In the genomic region with DNA sequence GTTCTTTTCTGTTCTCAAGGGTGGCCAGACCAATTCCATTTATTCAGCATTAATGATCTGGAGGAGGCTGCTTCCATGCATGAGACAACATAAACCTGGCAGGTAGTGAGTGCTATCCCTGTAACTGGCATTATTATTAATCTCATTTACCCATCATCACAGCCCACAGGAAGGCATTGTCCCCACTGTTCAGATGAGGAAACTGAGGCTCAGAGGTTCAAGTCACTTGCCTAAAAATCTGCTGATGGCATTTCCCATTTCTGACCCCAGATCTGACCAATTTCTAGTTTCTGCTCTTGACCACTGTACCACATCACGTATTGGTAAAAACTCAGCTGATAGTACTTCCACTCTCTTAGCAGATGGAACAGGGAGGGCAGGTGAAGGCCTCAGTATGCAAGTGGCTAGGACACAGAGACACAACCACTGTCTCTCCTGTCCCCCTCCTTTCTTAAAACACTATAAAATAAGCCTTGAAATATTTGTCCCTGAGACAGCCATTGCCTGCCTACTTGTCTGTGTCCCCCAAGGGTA, we compare ENCODE assay signal across 9 cellular contexts. TPM values are rescaled to one million over a fixed set of nuclear protein-coding genes. Genes with fewer than 3 reads are reported as not detected.
DNase-seq lines count a peak whose midpoint lies in the region; TF ChIP-seq lines count a peak whose summit lies in the region.
"Had no signal": no experiment of that assay in that cellular context is flagged by ENCODE, and none has a peak within 500 bp of the region (broad histone marks: within the 10 kb centered on the region; RNA-seq: fewer than 3 reads in every experiment).

No MANE protein-coding gene starts in this region.

- H3K27me3 Mint-ChIP-seq in nephron (ENCODE audit: low read depth) (no peaks in the 10 kb centered on the region), progenitor cell of endocrine pancreas (no peaks in the 10 kb centered on the region)

- H3K9me2 ChIP-seq in Loucy (replicated peaks; ENCODE audit: low read depth, low read length), result no peaks in the 10 kb centered on the region

- H3K4me3 ChIP-seq in BLaER1 treated with 17β-estradiol and CSF1 and Interleukin-3, amounts not matched to agents 10 nM and 100 nM, result peak overlapping the region; percentile 42 to 66 (median 56)
- H3K4me3 ChIP-seq in Loucy (ENCODE audit: low read length, poor library complexity, severe bottlenecking) (peak overlapping the region; percentile 78), colonic mucosa (peak overlapping the region; percentile 52)

- peak overlapping the region; percentile 74 to 88 (median 81); a peak in 21 of 22 replicates for H3K9ac ChIP-seq in BLaER1 treated with 17β-estradiol and CSF1 and Interleukin-3, amounts not matched to agents 10 nM and 100 nM
- H3K9ac ChIP-seq in Loucy (ENCODE audit: low read depth, low read length, poor library complexity, severe bottlenecking) (peak overlapping the region; percentile 63), colonic mucosa (ENCODE audit: low read depth in 2 of 2, low read length in 2 of 2) (peak overlapping the region in 1 of 2 donors; percentile 96)

- peak overlapping the region; percentile 83 for H2AFZ ChIP-seq in Loucy (ENCODE audit: low read length)

- peak overlapping the region in 1 of 3 experiments; percentile 65 for H3K4me3 Mint-ChIP-seq in nephron
- H3K4me3 Mint-ChIP-seq in progenitor cell of endocrine pancreas (ENCODE audit: low read depth), result no peak overlapping the region

- H3K79me2 ChIP-seq in Loucy (ENCODE audit: insufficient read depth, low read length), result no peaks in the 10 kb centered on the region

- H3K4me2 ChIP-seq in BLaER1 treated with 17β-estradiol and CSF1 and Interleukin-3, amounts not matched to agents 10 nM and 100 nM, result peak overlapping the region; percentile 82 to 95 (median 89)
- H3K4me2 ChIP-seq in Loucy (ENCODE audit: low read depth, low read length, poor library complexity, severe bottlenecking), result peak overlapping the region; percentile 80

- H3K4me1 ChIP-seq in BLaER1 treated with 17β-estradiol and CSF1 and Interleukin-3, amounts not matched to agents 10 nM and 100 nM, result peaks cover 82 to 100% (median 93%) of the 10 kb centered on the region in 10 experiments
- H3K4me1 ChIP-seq in Loucy (ENCODE audit: insufficient read depth, low read length, poor library complexity, severe bottlenecking) (peaks cover 58% of the 10 kb centered on the region), colonic mucosa (peaks cover 9% of the 10 kb centered on the region)

- H3K36me3 ChIP-seq in BLaER1 treated with 17β-estradiol and CSF1 and Interleukin-3, amounts not matched to agents 10 nM and 100 nM, result 0 out of 22 replicates have a peak, but pooled peaks cover 0 to 11% (median 0%) of the 10 kb centered on the region in 11 experiments
- H3K36me3 ChIP-seq in Loucy (ENCODE audit: insufficient read depth, low read length), result no peaks in the 10 kb centered on the region
- no peaks in the 10 kb centered on the region for H3K36me3 ChIP-seq in colonic mucosa

- TF ChIP-seq CTCF in Loucy (conservative IDR thresholded peaks at IDR 0.05; ENCODE audit: low read length), result no peak
- TF ChIP-seq CTCF in colonic mucosa (IDR thresholded peaks at IDR 0.05), result no peak
- no peak for TF ChIP-seq CTCF in nephron (IDR thresholded peaks at IDR 0.05; ENCODE audit: unreplicated experiment in 3 of 3)
- no peak for TF ChIP-seq CTCF in progenitor cell of endocrine pancreas (IDR thresholded peaks at IDR 0.05; ENCODE audit: unreplicated experiment)

- H3K9me3 ChIP-seq in BLaER1 treated with 17β-estradiol and CSF1 and Interleukin-3, amounts not matched to agents 10 nM and 100 nM (replicated peaks in 1 of 11), result no peaks in the 10 kb centered on the region
- H3K9me3 ChIP-seq in Loucy (ENCODE audit: insufficient read depth, low read depth, low read length) (no peaks in the 10 kb centered on the region), colonic mucosa (no peaks in the 10 kb centered on the region)

- H3K4me1 Mint-ChIP-seq in nephron (peaks cover 20% of the 10 kb centered on the region), progenitor cell of endocrine pancreas (ENCODE audit: low read depth) (peaks cover 2% of the 10 kb centered on the region)

- peak overlapping the region; percentile 56 to 99 (median 93) for H3K27ac ChIP-seq in BLaER1 treated with 17β-estradiol and CSF1 and Interleukin-3, amounts not matched to agents 10 nM and 100 nM
- H3K27ac ChIP-seq in colonic mucosa, result peak overlapping the region; percentile 91

- intact Hi-C loops in colonic mucosa (cut with DNase I), result no loop called here

- peak overlapping the region in 2 of 3 experiments; percentile 80 to 86 for H3K27ac Mint-ChIP-seq in nephron
- H3K27ac Mint-ChIP-seq in progenitor cell of endocrine pancreas, result no peak overlapping the region

- no peaks in the 10 kb centered on the region for H4K20me1 ChIP-seq in BLaER1 treated with 17β-estradiol and CSF1 and Interleukin-3, amounts not matched to agents 10 nM and 100 nM
- no peaks in the 10 kb centered on the region for H4K20me1 ChIP-seq in Loucy (ENCODE audit: insufficient read depth, low read length, poor library complexity, severe bottlenecking)

- H3K9me3 Mint-ChIP-seq in nephron, result no peaks in the 10 kb centered on the region
- no peaks in the 10 kb centered on the region for H3K9me3 Mint-ChIP-seq in progenitor cell of endocrine pancreas (ENCODE audit: low read depth)

- H3K27me3 ChIP-seq in BLaER1 treated with 17β-estradiol and CSF1 and Interleukin-3, amounts not matched to agents 10 nM and 100 nM, result no peaks in the 10 kb centered on the region
- no peaks in the 10 kb centered on the region for H3K27me3 ChIP-seq in Loucy (ENCODE audit: insufficient read depth, low read length, poor library complexity, severe bottlenecking)
- no peaks in the 10 kb centered on the region for H3K27me3 ChIP-seq in colonic mucosa

- H3F3A ChIP-seq in Loucy (ENCODE audit: low read depth), result no peaks in the 10 kb centered on the region; the same call in 1 of the 2 replicates

- no peaks in the 10 kb centered on the region for H3K36me3 Mint-ChIP-seq in nephron (ENCODE audit: low read depth)
- H3K36me3 Mint-ChIP-seq in progenitor cell of endocrine pancreas (ENCODE audit: insufficient read depth), result no peaks in the 10 kb centered on the region

- DNase-seq in colonic mucosa, result no peak
- no peak for DNase-seq in NOMO-1 (lab: John Stamatoyannopoulos, UW; ENCODE audit: unreplicated experiment in 2 of 2)
- no peak for DNase-seq in stimulated activated CD4-positive, alpha-beta T cell treated with anti-CD3 and anti-CD28 coated beads, Interleukin-4, amount 100 ng/mL, for 24 hours
- DNase-seq in progenitor cell of endocrine pancreas (ENCODE audit: low spot score, unreplicated experiment), result no peak
- DNase-seq in NCI-H226, result no peak
- DNase-seq: NCI-H774 had no signal

RNA-seq across cellular contexts. Expression of a gene that starts 36.1 kb away (rescaled TPM):
- 10 to 100 TPM; 21.3 to 50.7 TPM for total RNA-seq in colonic mucosa
- total RNA-seq in progenitor cell of endocrine pancreas, result 16.4 and 17.1 TPM in 2 replicates
